ENCODE assay signal across 27 cellular contexts in genomic region chr10:47019546-47019945, GRCh38.
"Had no signal": no experiment of that assay in that cellular context is flagged by ENCODE, and none has a peak within 500 bp of the region (broad histone marks: within the 10 kb centered on the region; RNA-seq: fewer than 3 reads in every experiment).

No MANE protein-coding gene starts in this region.

- H3K36me3 ChIP-seq: esophagus muscularis mucosa, gastroesophageal sphincter, heart left ventricle, left lung, ovary, thoracic aorta, tibial nerve, upper lobe of left lung, uterus had no signal

- H3K9me3 ChIP-seq: esophagus muscularis mucosa, gastroesophageal sphincter, left lung, ovary, thoracic aorta, tibial nerve, upper lobe of left lung, uterus had no signal

- H3K27me3 ChIP-seq: heart left ventricle, hepatocyte, left lung, ovary, tibial nerve, upper lobe of left lung, uterus had no signal

- ATAC-seq: foreskin keratinocyte; gastroesophageal sphincter; heart left ventricle; left lung; naive thymus-derived CD8-positive, alpha-beta T cell; sciatic nerve; stimulated activated memory B cell treated with anti-CD40 and anti-IgM and Interleukin-4, amounts not matched to agents 10 μg/mL and 1 μg/mL and 100 μg/mL, for 72 hours; stimulated activated naive CD8-positive, alpha-beta T cell treated with anti-CD3 and anti-CD28 coated beads, Interleukin-15, Interleukin-2, amounts not matched to agents 100 U/mL and 50 U/mL, for 24 hours had no signal

- H3K4me3 Mint-ChIP-seq: naive thymus-derived CD8-positive, alpha-beta T cell; nephron progenitor cell; stimulated activated memory B cell treated with anti-CD40 and anti-IgM and Interleukin-4, amounts not matched to agents 10 μg/mL and 1 μg/mL and 100 μg/mL, for 72 hours had no signal

- H3K27ac ChIP-seq: esophagus muscularis mucosa, foreskin keratinocyte, gastroesophageal sphincter, heart left ventricle, hepatocyte, left lung, ovary, thoracic aorta, upper lobe of left lung, uterus had no signal

- H3K27ac Mint-ChIP-seq: naive thymus-derived CD8-positive, alpha-beta T cell; nephron progenitor cell; stimulated activated memory B cell treated with anti-CD40 and anti-IgM and Interleukin-4, amounts not matched to agents 10 μg/mL and 1 μg/mL and 100 μg/mL, for 72 hours had no signal

- H3K4me3 ChIP-seq: coronary artery, esophagus muscularis mucosa, gastroesophageal sphincter, heart left ventricle, hepatocyte, left lung, ovary, smooth muscle cell, thoracic aorta, tibial nerve, upper lobe of left lung, uterus had no signal

- DNase-seq: dermis blood vessel endothelial cell; effector memory CD4-positive, alpha-beta T cell; foreskin keratinocyte; heart left ventricle; left cardiac atrium; left lung; mammary epithelial cell; mesendoderm; midbrain; nephron progenitor cell; nucleus accumbens; ovary; stimulated activated CD4-positive, alpha-beta T cell treated with anti-CD3 and anti-CD28 coated beads, Interleukin-2, amount 100 ng/mL, for 24 hours; stimulated activated CD4-positive, alpha-beta T cell treated with anti-CD3 and anti-CD28 coated beads, Interleukin-4, amount 100 ng/mL, for 24 hours; stimulated activated naive CD8-positive, alpha-beta T cell treated with anti-CD3 and anti-CD28 coated beads, Interleukin-15, Interleukin-2, amounts not matched to agents 100 U/mL and 50 U/mL, for 24 hours; uterus had no signal

- H3K4me1 ChIP-seq: foreskin keratinocyte, left lung, tibial nerve, upper lobe of left lung, uterus had no signal

- H3K36me3 Mint-ChIP-seq: naive thymus-derived CD8-positive, alpha-beta T cell; stimulated activated memory B cell treated with anti-CD40 and anti-IgM and Interleukin-4, amounts not matched to agents 10 μg/mL and 1 μg/mL and 100 μg/mL, for 72 hours had no signal

- H3K4me1 Mint-ChIP-seq: stimulated activated memory B cell treated with anti-CD40 and anti-IgM and Interleukin-4, amounts not matched to agents 10 μg/mL and 1 μg/mL and 100 μg/mL, for 72 hours had no signal

- H3K9me3 Mint-ChIP-seq: naive thymus-derived CD8-positive, alpha-beta T cell; nephron progenitor cell; stimulated activated memory B cell treated with anti-CD40 and anti-IgM and Interleukin-4, amounts not matched to agents 10 μg/mL and 1 μg/mL and 100 μg/mL, for 72 hours had no signal
